In genomic region chr2:100972452-100972851, GRCh38 we compare ENCODE assay signal across 16 cellular contexts. TPM values are rescaled to one million over a fixed set of nuclear protein-coding genes. Genes with fewer than 3 reads are reported as not detected.
DNase-seq lines count a peak whose midpoint lies in the region; ATAC-seq and TF ChIP-seq lines count a peak whose summit lies in the region.
"Had no signal": no experiment of that assay in that cellular context is flagged by ENCODE, and none has a peak within 500 bp of the region (broad histone marks: within the 10 kb centered on the region; RNA-seq: fewer than 3 reads in every experiment).

No MANE protein-coding gene starts in this region.

- no peak overlapping the region for H2AFZ ChIP-seq in IMR-90 (replicated peaks; ENCODE audit: low read length, poor library complexity)
- H2AFZ ChIP-seq: GM23338 had no signal

- no peak overlapping the region for H3K18ac ChIP-seq in IMR-90 (ENCODE audit: low read depth, low read length)

- in situ Hi-C loops in IMR-90 (cut with MboI; ENCODE audit: low sequenced_read_pairs): loop anchor here (5.0 kb wide), 1 partner anchor 150 kb away; the partner anchor contains the start of gene NPAS2

- H3K27me3 ChIP-seq in IMR-90 (ENCODE audit: control insufficient read depth, insufficient read depth, low read length) (no peaks in the 10 kb centered on the region), SJCRH30 (no peaks in the 10 kb centered on the region), spleen (replicated peaks in 1 of 7) (peaks cover 0 to 4% (median 0%) of the 10 kb centered on the region in 7 donors), left ventricle myocardium inferior (ENCODE audit: low read depth) (no peaks in the 10 kb centered on the region)
- H3K27me3 ChIP-seq: BLaER1 treated with 17β-estradiol and CSF1 and Interleukin-3, amounts not matched to agents 10 nM and 100 nM had no signal

- no peak for ATAC-seq in IMR-90 (ENCODE audit: low read depth)
- ATAC-seq in sciatic nerve: no peak
- no peak for ATAC-seq in GM21737 (IDR thresholded peaks at IDR 0.05; ENCODE audit: unreplicated experiment)
- no peak for ATAC-seq in GM21619 (IDR thresholded peaks at IDR 0.05; ENCODE audit: unreplicated experiment)
- no peak for ATAC-seq in HG03432 (IDR thresholded peaks at IDR 0.05; ENCODE audit: unreplicated experiment)
- ATAC-seq: CD8-positive, alpha-beta T cell; GM23338 had no signal

- no peak overlapping the region for H2BK20ac ChIP-seq in IMR-90 (ENCODE audit: low read depth, low read length)

- H3K4me3 ChIP-seq in IMR-90 (ENCODE audit: insufficient read depth, low read depth, low read length) (no peak overlapping the region), SJCRH30 (no peak overlapping the region), spleen (no peak overlapping the region), left ventricle myocardium inferior (no peak overlapping the region)
- H3K4me3 ChIP-seq: BLaER1 treated with 17β-estradiol and CSF1 and Interleukin-3, amounts not matched to agents 10 nM and 100 nM; GM23338 had no signal

- H3K4ac ChIP-seq in IMR-90 (ENCODE audit: low read depth, low read length): no peak overlapping the region

- peaks cover 39% of the 10 kb centered on the region for H3K36me3 ChIP-seq in IMR-90 (ENCODE audit: control insufficient read depth, insufficient read depth, low read length)
- no peaks in the 10 kb centered on the region for H3K36me3 ChIP-seq in SJCRH30
- peaks cover 0 to 81% (median 0%) of the 10 kb centered on the region in 6 donors for H3K36me3 ChIP-seq in spleen
- peaks cover 98% of the 10 kb centered on the region for H3K36me3 ChIP-seq in left ventricle myocardium inferior
- H3K36me3 ChIP-seq: BLaER1 treated with 17β-estradiol and CSF1 and Interleukin-3, amounts not matched to agents 10 nM and 100 nM had no signal

- no peak for TF ChIP-seq CTCF in IMR-90 (conservative IDR thresholded peaks at IDR 0.05; ENCODE audit: low read depth, low read length)
- no peak for TF ChIP-seq CTCF in spleen (IDR thresholded peaks at IDR 0.05 in 8 of 11, conservative IDR thresholded peaks at IDR 0.05 in 3 of 11)
- TF ChIP-seq CTCF in left ventricle myocardium inferior (IDR thresholded peaks at IDR 0.05; ENCODE audit: borderline replicate concordance): no peak

- H4K5ac ChIP-seq in IMR-90 (ENCODE audit: low read depth, low read length): no peak overlapping the region

- no peak overlapping the region for H3K4me2 ChIP-seq in IMR-90 (ENCODE audit: low read depth, low read length)
- H3K4me2 ChIP-seq: BLaER1 treated with 17β-estradiol and CSF1 and Interleukin-3, amounts not matched to agents 10 nM and 100 nM; GM23338 had no signal

- dilution Hi-C loops in IMR-90 (cut with HindIII; ENCODE audit: low sequenced_read_pairs, unreplicated experiment): no loop called here

- no peak overlapping the region for H4K91ac ChIP-seq in IMR-90 (ENCODE audit: insufficient read depth, low read depth, low read length)

- peak overlapping the region; percentile 9 for H2AK9ac ChIP-seq in IMR-90 (replicated peaks; ENCODE audit: low read depth, low read length, poor library complexity)

- H3K4me1 ChIP-seq in IMR-90 (ENCODE audit: control insufficient read depth, insufficient read depth, low read length) (no peaks in the 10 kb centered on the region; the same call in 1 of the 2 replicates), SJCRH30 (peaks cover 3% of the 10 kb centered on the region; the same call in 1 of the 2 replicates), spleen (peaks cover 0 to 4% (median 0%) of the 10 kb centered on the region in 6 donors), left ventricle myocardium inferior (no peaks in the 10 kb centered on the region)

- peaks cover 15% of the 10 kb centered on the region; the same call in 1 of the 2 replicates for H3K9me1 ChIP-seq in IMR-90 (ENCODE audit: insufficient read depth, low read length)

- intact Hi-C loops in IMR-90 (cut with micrococcal nuclease) (no loop called here), sciatic nerve (cut with DNase I) (loop anchor here (10.0 kb wide), 1 partner anchor 548 kb away; no protein-coding TSS in a partner anchor), spleen (cut with DNase I; ENCODE audit: low total_unique reads) (no loop called here), left ventricle myocardium inferior (cut with micrococcal nuclease) (no loop called here)

- H3K9ac ChIP-seq in IMR-90 (ENCODE audit: low read depth, low read length): no peak overlapping the region
- H3K9ac ChIP-seq: BLaER1 treated with 17β-estradiol and CSF1 and Interleukin-3, amounts not matched to agents 10 nM and 100 nM had no signal

- H2BK120ac ChIP-seq in IMR-90 (ENCODE audit: low read depth, low read length): no peak overlapping the region

- H4K8ac ChIP-seq in IMR-90 (ENCODE audit: low read depth in 2 of 2, low read length in 2 of 2): no peak overlapping the region

- WGBS in IMR-90 (ENCODE audit: extremely low coverage in 2 of 2, insufficient read length in 1 of 2), 2 experiments: no CpG with 5 or more reads among the region's 7 CpGs
- WGBS in spleen, 5 donors: 89 to 93% (median 90%) methylated on average over 7 of the region's 7 CpGs

- no peaks in the 10 kb centered on the region for H4K20me1 ChIP-seq in IMR-90 (ENCODE audit: insufficient read depth, low read length)
- H4K20me1 ChIP-seq: BLaER1 treated with 17β-estradiol and CSF1 and Interleukin-3, amounts not matched to agents 10 nM and 100 nM had no signal

- H3K9me3 ChIP-seq in IMR-90 (ENCODE audit: control insufficient read depth, insufficient read depth, low read length) (no peaks in the 10 kb centered on the region), SJCRH30 (replicated peaks) (no peaks in the 10 kb centered on the region), spleen (no peaks in the 10 kb centered on the region), left ventricle myocardium inferior (replicated peaks) (no peaks in the 10 kb centered on the region)
- H3K9me3 ChIP-seq: BLaER1 treated with 17β-estradiol and CSF1 and Interleukin-3, amounts not matched to agents 10 nM and 100 nM had no signal

- no peak overlapping the region for H3K14ac ChIP-seq in IMR-90 (replicated peaks; ENCODE audit: low read depth, low read length)

- no peak overlapping the region for H2BK15ac ChIP-seq in IMR-90 (ENCODE audit: low read depth, low read length)

- BruUV-seq in IMR-90 (replicated peaks; lab: Mats Ljungman, UMichigan): no TSS peak

- CTCF ChIA-PET in IMR-90 (lab: Yijun Ruan, JAX): no interaction called here

- no peak overlapping the region for H2AK5ac ChIP-seq in IMR-90 (ENCODE audit: low read depth, low read length)

- H3K23ac ChIP-seq in IMR-90 (ENCODE audit: low read depth, low read length): no peak overlapping the region

- no peak overlapping the region for H3K56ac ChIP-seq in IMR-90 (ENCODE audit: extremely low read depth, insufficient read depth, low read length)

- TF ChIP-seq RAD21 in IMR-90 (IDR thresholded peaks at IDR 0.05; ENCODE audit: low read length): no peak

- POLR2A ChIA-PET in IMR-90 (lab: Charles Lee; ENCODE audit: unreplicated experiment): no interaction called here

- TF ChIP-seq POLR2A in IMR-90 (IDR thresholded peaks at IDR 0.05; ENCODE audit: low read depth, low read length): no peak
- no peak for TF ChIP-seq POLR2A in spleen (IDR thresholded peaks at IDR 0.05)

- H2BK5ac ChIP-seq in IMR-90 (ENCODE audit: low read depth, low read length, poor library complexity, severe bottlenecking): no peak overlapping the region

- H3K27ac ChIP-seq in IMR-90 (ENCODE audit: insufficient read depth, low read length) (no peak overlapping the region), SJCRH30 (no peak overlapping the region), spleen (no peak overlapping the region), left ventricle myocardium inferior (replicated peaks) (no peak overlapping the region)
- H3K27ac ChIP-seq: BLaER1 treated with 17β-estradiol and CSF1 and Interleukin-3, amounts not matched to agents 10 nM and 100 nM had no signal

- DNase-seq in IMR-90 (no peak), SJCRH30 (peak; percentile 57 to 69), sciatic nerve (ENCODE audit: low spot score) (peak; percentile 32), spleen (peak; percentile 41), left ventricle myocardium inferior (no peak)
- DNase-seq: 8988T; Calu3; CD8-positive, alpha-beta T cell; DMS79 treated with DMSO at 0.1 percent for 48 hours; GF-D8; HCEC 1CT had no signal

- no peaks in the 10 kb centered on the region for H3K79me1 ChIP-seq in IMR-90 (ENCODE audit: low read depth in 1 of 2, low read length in 2 of 2)

TF ChIP-seq in IMR-90, 13 proteins besides CTCF, POLR2A, EP300 and RAD21:
- TF ChIP-seq RCOR1 (IDR thresholded peaks at IDR 0.05; ENCODE audit: insufficient replicate concordance, low read length) (no peak), USF2 (IDR thresholded peaks at IDR 0.05; ENCODE audit: low read depth, low read length) (no peak), MAFK (IDR thresholded peaks at IDR 0.05; ENCODE audit: low read depth, low read length) (no peak), CEBPB (IDR thresholded peaks at IDR 0.05; ENCODE audit: low read depth, low read length) (no peak)

RNA-seq across cellular contexts. Expression of gene RPL31, which starts 29.6 kb away (rescaled TPM):
- total RNA-seq in IMR-90 (2012; rRNA removed) (358 and 938 TPM in 2 replicates), sciatic nerve (1,183 TPM), spleen (1,000 to 10,000 TPM in 5 of 7 donors, 100 to 1,000 TPM in 2; 876 to 1,551 (median 1,095) TPM), left ventricle myocardium inferior (803 TPM)
- polyA plus RNA-seq in IMR-90 (2012; rRNA removed) (2,908 and 2,963 TPM in 2 replicates), spleen (over 10,000 TPM in 2 of 3 donors, 1,000 to 10,000 TPM in 1; 8,439 to 10,502 (median 10,023) TPM)
- polyA plus RNA-seq in IMR-90 (2012; cell fraction: cytosol; rRNA removed): 1,196 and 1,893 TPM in 2 replicates
- polyA plus RNA-seq in IMR-90 (2012; cell fraction: nucleus; rRNA removed; ENCODE audit: low replicate concordance): 150 and 1,238 TPM in 2 replicates
- 2,488 and 2,572 TPM in 2 replicates for total RNA-seq in SJCRH30 (2014; rRNA removed; shearing (Covaris generic))

Comparison
In these comparisons a context has a peak if more than half of its experiments do, and no peak if none do; other contexts are left out.
1. DNase-seq: peak in SJCRH30 (2 of 2), sciatic nerve (single experiment) and spleen (single experiment); none in IMR-90 (single experiment) and left ventricle myocardium inferior (single experiment).